In the genomic region with DNA sequence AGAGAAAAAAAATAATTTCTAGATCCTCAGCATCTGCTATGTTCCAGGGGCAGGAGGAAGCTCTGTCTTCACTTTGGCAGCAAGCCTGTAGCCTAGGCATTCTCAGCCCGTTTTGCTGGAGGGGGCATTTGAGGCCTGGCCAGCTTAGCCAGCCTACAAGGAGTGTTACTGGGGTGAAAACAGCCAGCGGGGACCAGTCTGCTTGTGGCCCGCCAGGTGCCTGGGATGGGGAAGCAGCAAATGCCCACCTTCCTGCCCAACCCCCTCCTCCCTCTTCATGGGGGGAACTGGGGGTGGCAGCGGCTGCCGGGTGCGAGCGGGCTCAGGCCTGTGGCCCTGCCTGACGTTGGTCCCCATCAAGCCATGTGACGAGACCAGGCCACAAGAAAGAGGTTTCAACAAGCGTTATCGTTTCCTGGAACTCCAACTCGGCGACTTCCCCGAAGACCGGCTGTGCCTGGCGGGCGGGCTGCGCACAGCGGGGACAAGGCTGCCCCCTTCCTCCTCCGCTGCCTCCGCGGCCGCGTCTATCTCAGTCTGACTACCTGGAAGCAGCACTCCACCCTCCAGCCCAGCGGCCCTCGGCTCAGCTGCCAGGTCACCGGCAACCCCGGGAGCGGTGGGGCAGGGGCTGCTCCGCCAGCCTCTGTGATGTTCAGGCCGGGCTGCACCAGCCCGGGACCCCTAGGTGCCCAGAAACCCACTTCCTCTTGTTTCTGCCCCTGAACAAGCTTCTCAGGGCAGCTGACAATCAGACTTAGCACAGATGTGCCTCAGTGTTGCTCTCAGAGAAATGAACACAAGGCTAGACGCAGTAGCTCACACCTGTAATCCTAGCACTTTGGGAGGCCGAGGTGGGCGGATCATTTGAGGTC, we compare ENCODE assay signal across 9 cellular contexts. TPM values are rescaled to one million over a fixed set of nuclear protein-coding genes. Genes with fewer than 3 reads are reported as not detected.
DNase-seq lines count a peak whose midpoint lies in the region; ATAC-seq and TF ChIP-seq lines count a peak whose summit lies in the region.
"Had no signal": no experiment of that assay in that cellular context is flagged by ENCODE, and none has a peak within 500 bp of the region (broad histone marks: within the 10 kb centered on the region; RNA-seq: fewer than 3 reads in every experiment).

No MANE protein-coding gene starts in this region.

- TF ChIP-seq RAD21 in IMR-90 (IDR thresholded peaks at IDR 0.05; ENCODE audit: low read length), result no peak

- H3K23ac ChIP-seq in IMR-90 (ENCODE audit: low read depth, low read length), result no peak overlapping the region

- POLR2A ChIA-PET in IMR-90 (lab: Charles Lee; ENCODE audit: unreplicated experiment), result no interaction called here

- H4K91ac ChIP-seq in IMR-90 (ENCODE audit: insufficient read depth, low read depth, low read length), result no peak overlapping the region

- H3K4me3 ChIP-seq in IMR-90 (ENCODE audit: insufficient read depth, low read depth, low read length), result no peak overlapping the region
- H3K4me3 ChIP-seq in MG63, result no peak overlapping the region

- H3K4me1 ChIP-seq in IMR-90 (ENCODE audit: control insufficient read depth, insufficient read depth, low read length), result peaks cover 2% of the 10 kb centered on the region; the same call in 1 of the 2 replicates

- H3K4ac ChIP-seq in IMR-90 (ENCODE audit: low read depth, low read length), result no peak overlapping the region

- no peak for TF ChIP-seq POLR2A in IMR-90 (IDR thresholded peaks at IDR 0.05; ENCODE audit: low read depth, low read length)

- H3K27me3 ChIP-seq in IMR-90 (ENCODE audit: control insufficient read depth, insufficient read depth, low read length) (no peaks in the 10 kb centered on the region; the same call in 1 of the 2 replicates), MG63 (no peaks in the 10 kb centered on the region)

- intact Hi-C loops in IMR-90 (cut with micrococcal nuclease), result no loop called here

- ATAC-seq in GM19438 (IDR thresholded peaks at IDR 0.05; ENCODE audit: low read depth, unreplicated experiment), result peak; percentile 61
- ATAC-seq in IMR-90 (ENCODE audit: low read depth), result no peak

- peak overlapping the region; percentile 6; the same call in 1 of the 2 replicates for H2BK20ac ChIP-seq in IMR-90 (ENCODE audit: low read depth, low read length)

- DNase-seq in IMR-90, result no peak
- DNase-seq in activated T-cell treated with anti-CD3 and anti-CD28 coated beads for 1 hour (ENCODE audit: low read depth), result peak; percentile 61
- DNase-seq in iPS-NIHi11 (ENCODE audit: low spot score), result peak; percentile 64
- peak; percentile 84 to 89 for DNase-seq in stimulated activated CD8-positive, alpha-beta memory T cell treated with anti-CD3 and anti-CD28 coated beads, Interleukin-7, amount 100 ng/mL, for 1 hour (ENCODE audit: low read depth in 2 of 2)
- no peak for DNase-seq in MG63
- no peak for DNase-seq in GM19238 (ENCODE audit: insufficient read length, low spot score)
- DNase-seq in NCI-H1092 (lab: John Stamatoyannopoulos, UW), result no peak

- H3K9ac ChIP-seq in IMR-90 (ENCODE audit: low read depth, low read length), result no peak overlapping the region

- no peak overlapping the region for H4K5ac ChIP-seq in IMR-90 (ENCODE audit: low read depth, low read length)

- in situ Hi-C loops in IMR-90 (cut with MboI; ENCODE audit: low sequenced_read_pairs), result no loop called here

- no peak overlapping the region for H3K56ac ChIP-seq in IMR-90 (ENCODE audit: extremely low read depth, insufficient read depth, low read length)

- TF ChIP-seq CTCF in IMR-90 (conservative IDR thresholded peaks at IDR 0.05; ENCODE audit: low read depth, low read length), result no peak

- BruUV-seq in IMR-90 (replicated peaks; lab: Mats Ljungman, UMichigan), result no TSS peak

- H3K27ac ChIP-seq in IMR-90 (ENCODE audit: insufficient read depth, low read length), result no peak overlapping the region

- H3K18ac ChIP-seq in IMR-90 (ENCODE audit: low read depth, low read length), result no peak overlapping the region

- H2BK5ac ChIP-seq in IMR-90 (ENCODE audit: low read depth, low read length, poor library complexity, severe bottlenecking), result no peak overlapping the region

- no peaks in the 10 kb centered on the region; the same call in 1 of the 2 replicates for H3K9me1 ChIP-seq in IMR-90 (ENCODE audit: insufficient read depth, low read length)

- H3K9me3 ChIP-seq in IMR-90 (ENCODE audit: control insufficient read depth, insufficient read depth, low read length), result no peaks in the 10 kb centered on the region
- no peaks in the 10 kb centered on the region for H3K9me3 ChIP-seq in MG63

- peak overlapping the region; percentile 54 for H2AK5ac ChIP-seq in IMR-90 (ENCODE audit: low read depth, low read length)

- no peak overlapping the region for H2AFZ ChIP-seq in IMR-90 (replicated peaks; ENCODE audit: low read length, poor library complexity)

- no peak overlapping the region; the same call in 1 of the 2 replicates for H3K14ac ChIP-seq in IMR-90 (replicated peaks; ENCODE audit: low read depth, low read length)

- peak overlapping the region; percentile 65 for H2AK9ac ChIP-seq in IMR-90 (replicated peaks; ENCODE audit: low read depth, low read length, poor library complexity)

- dilution Hi-C loops in IMR-90 (cut with HindIII; ENCODE audit: low sequenced_read_pairs, unreplicated experiment), result no loop called here

- no peaks in the 10 kb centered on the region for H4K20me1 ChIP-seq in IMR-90 (ENCODE audit: insufficient read depth, low read length)

- H4K8ac ChIP-seq in IMR-90 (ENCODE audit: low read depth in 2 of 2, low read length in 2 of 2), result no peak overlapping the region

- H3K36me3 ChIP-seq in IMR-90 (ENCODE audit: control insufficient read depth, insufficient read depth, low read length), result no peaks in the 10 kb centered on the region
- H3K36me3 ChIP-seq in MG63, result no peaks in the 10 kb centered on the region

- 0 out of 2 replicates have a peak overlapping the region, but pooled peaks have one; percentile 23 for H2BK120ac ChIP-seq in IMR-90 (ENCODE audit: low read depth, low read length)

- H2BK15ac ChIP-seq in IMR-90 (ENCODE audit: low read depth, low read length), result no peak overlapping the region

- no peaks in the 10 kb centered on the region for H3K79me1 ChIP-seq in IMR-90 (ENCODE audit: low read depth in 1 of 2, low read length in 2 of 2)

- CTCF ChIA-PET in IMR-90 (lab: Yijun Ruan, JAX), result no interaction called here

- no peak overlapping the region for H3K4me2 ChIP-seq in IMR-90 (ENCODE audit: low read depth, low read length)

- WGBS in IMR-90 (ENCODE audit: extremely low coverage in 2 of 2, insufficient read length in 1 of 2), 2 experiments, result 84% methylated on average over 16 of the region's 35 CpGs; no CpG with 5 or more reads in 1 of the 2 experiments

TF ChIP-seq in IMR-90, 13 proteins besides CTCF, POLR2A, EP300 and RAD21 (continues in another document):
- no peak for TF ChIP-seq RFX5 (IDR thresholded peaks at IDR 0.05; ENCODE audit: low read depth, low read length)
- TF ChIP-seq FOS (IDR thresholded peaks at IDR 0.05; ENCODE audit: low read depth, low read length), result no peak
- no peak for TF ChIP-seq CEBPB (IDR thresholded peaks at IDR 0.05; ENCODE audit: low read depth, low read length)
- no peak for TF ChIP-seq NFE2L2 (IDR thresholded peaks at IDR 0.05; ENCODE audit: low read depth, low read length)
- TF ChIP-seq CHD1 (IDR thresholded peaks at IDR 0.05; ENCODE audit: low read depth, low read length), result no peak
- TF ChIP-seq BHLHE40 (IDR thresholded peaks at IDR 0.05; ENCODE audit: low read depth, low read length), result no peak
- TF ChIP-seq, protein P1, sequence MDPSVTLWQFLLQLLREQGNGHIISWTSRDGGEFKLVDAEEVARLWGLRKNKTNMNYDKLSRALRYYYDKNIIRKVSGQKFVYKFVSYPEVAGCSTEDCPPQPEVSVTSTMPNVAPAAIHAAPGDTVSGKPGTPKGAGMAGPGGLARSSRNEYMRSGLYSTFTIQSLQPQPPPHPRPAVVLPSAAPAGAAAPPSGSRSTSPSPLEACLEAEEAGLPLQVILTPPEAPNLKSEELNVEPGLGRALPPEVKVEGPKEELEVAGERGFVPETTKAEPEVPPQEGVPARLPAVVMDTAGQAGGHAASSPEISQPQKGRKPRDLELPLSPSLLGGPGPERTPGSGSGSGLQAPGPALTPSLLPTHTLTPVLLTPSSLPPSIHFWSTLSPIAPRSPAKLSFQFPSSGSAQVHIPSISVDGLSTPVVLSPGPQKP (IDR thresholded peaks at IDR 0.05; ENCODE audit: borderline replicate concordance, low read depth, low read length), result no peak
- no peak for TF ChIP-seq MAZ (IDR thresholded peaks at IDR 0.05; ENCODE audit: borderline replicate concordance, low read depth, low read length)
- no peak for TF ChIP-seq RCOR1 (IDR thresholded peaks at IDR 0.05; ENCODE audit: insufficient replicate concordance, low read length)

RNA-seq across cellular contexts. Expression of a gene that starts 22.9 kb away (rescaled TPM):
- 2.0 and 2.2 TPM in 2 replicates for total RNA-seq in IMR-90 (2012; rRNA removed)
- 19.9 and 22.0 TPM in 2 replicates for polyA plus RNA-seq in IMR-90 (2012; rRNA removed)
- polyA plus RNA-seq in IMR-90 (2012; cell fraction: cytosol; rRNA removed), result 42.9 and 94.9 TPM in 2 replicates
- polyA plus RNA-seq in IMR-90 (2012; cell fraction: nucleus; rRNA removed; ENCODE audit: low replicate concordance), result 109 and 179 TPM in 2 replicates
- total RNA-seq in MG63 (2014; rRNA removed; shearing (Covaris generic); ENCODE audit: low replicate concordance), result 0.16 TPM in 1 of 2 replicates, not detected in the other

RNA-seq across cellular contexts. Expression of a gene that starts 36.0 kb away (rescaled TPM):
- not detected in 2 replicates for total RNA-seq in IMR-90 (2012; rRNA removed)
- polyA plus RNA-seq in IMR-90 (2012; rRNA removed), result not detected in 2 replicates
- polyA plus RNA-seq in IMR-90 (2012; cell fraction: cytosol; rRNA removed), result not detected in 2 replicates
- not detected in 2 replicates for polyA plus RNA-seq in IMR-90 (2012; cell fraction: nucleus; rRNA removed; ENCODE audit: low replicate concordance)
- not detected in 2 replicates for total RNA-seq in MG63 (2014; rRNA removed; shearing (Covaris generic); ENCODE audit: low replicate concordance)
- total RNA-seq: lower leg skin had no signal

RNA-seq across cellular contexts. Expression of a gene that starts 40.3 kb away (rescaled TPM):
- total RNA-seq in IMR-90 (2012; rRNA removed), result not detected in 2 replicates
- not detected in 2 replicates for polyA plus RNA-seq in IMR-90 (2012; rRNA removed)
- not detected in 2 replicates for polyA plus RNA-seq in IMR-90 (2012; cell fraction: cytosol; rRNA removed)
- polyA plus RNA-seq in IMR-90 (2012; cell fraction: nucleus; rRNA removed; ENCODE audit: low replicate concordance), result not detected in 2 replicates
- total RNA-seq in MG63 (2014; rRNA removed; shearing (Covaris generic); ENCODE audit: low replicate concordance), result not detected in 2 replicates
- total RNA-seq: lower leg skin had no signal

RNA-seq across cellular contexts. Expression of a gene that starts 43.2 kb away (rescaled TPM):
- not detected in 2 replicates for total RNA-seq in IMR-90 (2012; rRNA removed)
- polyA plus RNA-seq in IMR-90 (2012; rRNA removed), result not detected in 2 replicates
- not detected in 2 replicates for polyA plus RNA-seq in IMR-90 (2012; cell fraction: cytosol; rRNA removed)
- polyA plus RNA-seq in IMR-90 (2012; cell fraction: nucleus; rRNA removed; ENCODE audit: low replicate concordance), result not detected in 2 replicates
- total RNA-seq in MG63 (2014; rRNA removed; shearing (Covaris generic); ENCODE audit: low replicate concordance), result not detected in 2 replicates

RNA-seq across cellular contexts. Expression of a gene that starts 48.0 kb away (rescaled TPM):
- total RNA-seq in IMR-90 (2012; rRNA removed), result not detected in 2 replicates
- not detected in 2 replicates for polyA plus RNA-seq in IMR-90 (2012; rRNA removed)
- polyA plus RNA-seq in IMR-90 (2012; cell fraction: cytosol; rRNA removed), result not detected in 2 replicates
- not detected in 2 replicates for polyA plus RNA-seq in IMR-90 (2012; cell fraction: nucleus; rRNA removed; ENCODE audit: low replicate concordance)
- not detected in 2 replicates for total RNA-seq in MG63 (2014; rRNA removed; shearing (Covaris generic); ENCODE audit: low replicate concordance)
- total RNA-seq: lower leg skin had no signal

Comparison
In these comparisons a context has a peak if more than half of its experiments do, and no peak if none do; other contexts are left out.
1. DNase-seq: peak in activated T-cell treated with anti-CD3 and anti-CD28 coated beads for 1 hour (single experiment), iPS-NIHi11 (single experiment) and stimulated activated CD8-positive, alpha-beta memory T cell treated with anti-CD3 and anti-CD28 coated beads, Interleukin-7, amount 100 ng/mL, for 1 hour (2 of 2); none in IMR-90 (single experiment), MG63 (single experiment), GM19238 (single experiment) and NCI-H1092 (single experiment).